In the genomic region with DNA sequence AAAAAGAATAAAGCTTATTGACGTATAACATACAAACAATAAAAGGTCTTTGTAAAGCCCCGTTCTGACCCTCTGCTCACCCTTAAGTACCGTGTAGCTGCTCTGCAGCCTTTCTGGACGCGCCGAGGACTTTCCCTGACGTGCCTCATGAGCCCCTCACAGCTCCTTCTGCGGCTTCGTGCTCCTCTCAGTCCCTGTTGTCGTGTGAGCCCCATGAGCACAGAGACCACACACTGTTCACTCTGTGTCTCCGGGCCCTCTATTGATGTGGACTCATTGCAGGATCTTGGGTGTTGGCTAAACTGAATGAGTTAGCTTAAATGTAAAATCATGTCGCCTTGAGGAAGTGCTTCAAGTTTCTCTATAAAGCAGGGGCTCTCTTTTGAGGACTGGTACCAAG, we compare ENCODE assay signal across 23 cellular contexts. TPM values are rescaled to one million over a fixed set of nuclear protein-coding genes. Genes with fewer than 3 reads are reported as not detected.
"Had no signal": no experiment of that assay in that cellular context is flagged by ENCODE, and none has a peak within 500 bp of the region (broad histone marks: within the 10 kb centered on the region; RNA-seq: fewer than 3 reads in every experiment).

No MANE protein-coding gene starts in this region.

- H3K27ac ChIP-seq: epithelial cell of prostate, foreskin keratinocyte, hepatocyte, lower lobe of right lung, right atrium auricular region, tibial nerve had no signal

- H3K9me3 ChIP-seq: lower lobe of right lung, prostate gland, right atrium auricular region, SK-N-SH, tibial nerve had no signal

- H3K4me1 Mint-ChIP-seq: nephron had no signal

- H3K9me3 Mint-ChIP-seq: activated CD4-positive, alpha-beta memory T cell treated with anti-CD3 and anti-CD28 coated beads for 36 hours; activated naive CD4-positive, alpha-beta T cell treated with anti-CD3 and anti-CD28 coated beads, Interleukin-2, amount 50 U/mL, for 24 hours; activated T-cell treated with anti-CD3 and anti-CD28 coated beads, Interleukin-2, amount 50 U/mL, for 4 hours; effector memory CD8-positive, alpha-beta T cell; nephron had no signal

- DNase-seq: activated CD4-positive, alpha-beta memory T cell treated with anti-CD3 and anti-CD28 coated beads for 36 hours; activated CD4-positive, CD25-positive, alpha-beta regulatory T cell treated with anti-CD3 and anti-CD28 coated beads, Interleukin-2, amount 50 U/mL, for 72 hours; activated effector memory CD4-positive, alpha-beta T cell treated with Interleukin-2 at 50 U/mL for 16 hours; activated T-cell treated with anti-CD3 and anti-CD28 coated beads, Interleukin-2, amount 50 U/mL, for 4 hours; dermis blood vessel endothelial cell; effector memory CD8-positive, alpha-beta T cell; foreskin keratinocyte; left colon; lower lobe of right lung; occipital lobe; SK-N-SH; stimulated activated CD4-positive, alpha-beta T cell treated with anti-CD3 and anti-CD28 coated beads, Interleukin-12 subunit alpha, Interleukin-12 subunit beta, amount 100 ng/mL, for 4 hours; stimulated activated CD4-positive, alpha-beta T cell treated with anti-CD3 and anti-CD28 coated beads, Interleukin-1b, Interleukin-23, amount 100 ng/mL, for 48 hours; stimulated activated CD8-positive, alpha-beta memory T cell treated with anti-CD3 and anti-CD28 coated beads, Interleukin-4, amount 100 ng/mL, for 48 hours; stimulated activated naive CD4-positive, alpha-beta T cell treated with Interleukin-2 at 50 U/mL for 16 hours had no signal

- H3K27ac Mint-ChIP-seq: activated CD4-positive, alpha-beta memory T cell treated with anti-CD3 and anti-CD28 coated beads for 36 hours; activated naive CD4-positive, alpha-beta T cell treated with anti-CD3 and anti-CD28 coated beads, Interleukin-2, amount 50 U/mL, for 24 hours; effector memory CD8-positive, alpha-beta T cell; nephron had no signal

- H3K4me1 ChIP-seq: lower lobe of right lung, prostate gland, right atrium auricular region, tibial nerve had no signal

- H3K9ac ChIP-seq: SK-N-SH had no signal

- ATAC-seq: activated T-cell treated with anti-CD3 and anti-CD28 coated beads, Interleukin-2, amount 50 U/mL, for 4 hours; effector memory CD8-positive, alpha-beta T cell; foreskin keratinocyte; left colon; lower lobe of right lung had no signal

- H3K4me3 Mint-ChIP-seq: activated CD4-positive, alpha-beta memory T cell treated with anti-CD3 and anti-CD28 coated beads for 36 hours; activated naive CD4-positive, alpha-beta T cell treated with anti-CD3 and anti-CD28 coated beads, Interleukin-2, amount 50 U/mL, for 24 hours; activated T-cell treated with anti-CD3 and anti-CD28 coated beads, Interleukin-2, amount 50 U/mL, for 4 hours; effector memory CD8-positive, alpha-beta T cell; nephron had no signal

- H3K36me3 ChIP-seq: prostate gland had no signal

- H3K27me3 ChIP-seq: foreskin keratinocyte, hepatocyte, right atrium auricular region, tibial nerve had no signal

- H3K4me2 ChIP-seq: hepatocyte, SK-N-SH had no signal

- H3K4me3 ChIP-seq: hepatocyte, lower lobe of right lung, prostate gland, right atrium auricular region, tibial nerve had no signal

- H3K27me3 Mint-ChIP-seq: activated CD4-positive, alpha-beta memory T cell treated with anti-CD3 and anti-CD28 coated beads for 36 hours; activated naive CD4-positive, alpha-beta T cell treated with anti-CD3 and anti-CD28 coated beads, Interleukin-2, amount 50 U/mL, for 24 hours; effector memory CD8-positive, alpha-beta T cell had no signal

RNA-seq across cellular contexts. Expression of gene INHBB, which starts 43.6 kb away (rescaled TPM):
- total RNA-seq: activated CD4-positive, alpha-beta memory T cell treated with anti-CD3 and anti-CD28 coated beads for 36 hours; fibroblast of lung; foreskin keratinocyte had no signal
- polyA plus RNA-seq: foreskin keratinocyte had no signal
